ENCODE assay signal across 8 cellular contexts in the genomic region with DNA sequence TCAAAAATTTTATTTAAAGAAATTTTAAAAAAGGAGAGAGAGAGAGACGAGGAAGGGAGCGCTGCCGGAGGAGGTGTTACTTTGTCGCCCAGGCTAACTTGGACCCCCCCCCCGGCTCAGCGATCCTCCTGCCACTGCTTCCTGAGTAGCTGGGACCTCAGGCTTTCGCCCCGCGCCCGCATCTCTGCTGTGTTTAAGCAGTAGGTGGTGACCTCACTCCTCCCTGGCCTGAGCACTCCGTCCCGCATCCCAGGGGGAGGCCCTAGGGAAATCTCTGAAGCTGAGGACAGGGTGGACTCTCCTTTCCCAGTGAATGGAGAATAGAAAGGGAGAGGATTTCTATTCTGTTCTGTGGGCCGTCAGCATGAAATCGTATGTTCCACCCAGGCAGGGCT. TPM values are rescaled to one million over a fixed set of nuclear protein-coding genes. Genes with fewer than 3 reads are reported as not detected.
DNase-seq lines count a peak whose midpoint lies in the region; ATAC-seq and TF ChIP-seq lines count a peak whose summit lies in the region.

No MANE protein-coding gene starts in this region.

- peak; percentile 59 for ATAC-seq in PC-3
- no peak for ATAC-seq in GM19035 (IDR thresholded peaks at IDR 0.05; ENCODE audit: unreplicated experiment)
- no peak for ATAC-seq in HG02588 (IDR thresholded peaks at IDR 0.05; ENCODE audit: unreplicated experiment)

- BruUV-seq in PC-3 (replicated peaks; lab: Mats Ljungman, UMichigan), result TSS peak; percentile 98

- H3K9me3 ChIP-seq in PC-3 (ENCODE audit: low read length) (peaks cover 32% of the 10 kb centered on the region), skeletal muscle satellite cell (replicated peaks; ENCODE audit: low read length) (peaks cover 5% of the 10 kb centered on the region)

- H3K4me2 ChIP-seq in PC-3 (ENCODE audit: low read length), result peak overlapping the region; percentile 89
- H3K4me2 ChIP-seq in skeletal muscle satellite cell (ENCODE audit: low read length), result peak overlapping the region; percentile 84

- POLR2A ChIA-PET in PC-3 (lab: Charles Lee; ENCODE audit: unreplicated experiment), result interaction anchor here (0.6 to 1.4 kb wide), 4 partner anchors 41 to 694 kb away, joined by 3 to 4 read pairs (median 3); no protein-coding TSS in a partner anchor

- TF ChIP-seq CTCF in PC-3 (conservative IDR thresholded peaks at IDR 0.05; ENCODE audit: low read depth, low read length), result no peak

- CTCF ChIA-PET in PC-3 (lab: Charles Lee), result interaction anchor here (0.7 to 0.8 kb wide), 2 partner anchors 56 to 138 kb away, joined by 3 read pairs; no protein-coding TSS in a partner anchor

- no peaks in the 10 kb centered on the region for H4K20me1 ChIP-seq in PC-3 (ENCODE audit: low read length)

- H3K9ac ChIP-seq in PC-3 (ENCODE audit: low read length) (peak overlapping the region; percentile 41; the same call in 1 of the 2 replicates), skeletal muscle satellite cell (ENCODE audit: low read depth, low read length) (peak overlapping the region; percentile 77)

- H3K36me3 ChIP-seq in PC-3 (ENCODE audit: low read depth, low read length), result peaks cover 27% of the 10 kb centered on the region
- peaks cover 3% of the 10 kb centered on the region for H3K36me3 ChIP-seq in skeletal muscle satellite cell (ENCODE audit: insufficient read depth, low read length)

- no peaks in the 10 kb centered on the region for H3F3A ChIP-seq in PC-3 (ENCODE audit: low read length, unreplicated experiment)

- H3K27ac ChIP-seq in PC-3 (ENCODE audit: low read length), result no peak overlapping the region

- no peaks in the 10 kb centered on the region for H3K4me1 ChIP-seq in PC-3 (ENCODE audit: insufficient read depth, low read length)
- peaks cover 3% of the 10 kb centered on the region for H3K4me1 ChIP-seq in skeletal muscle satellite cell (ENCODE audit: control insufficient read depth, insufficient read depth, low read length)

- intact Hi-C loops in PC-3 (cut with micrococcal nuclease), result loop anchor here (2.0 to 10.0 kb wide), 2 partner anchors 78 to 138 kb away; partner anchors contain the start of genes ZNF665 and ZNF677

- peak; percentile 10 for DNase-seq in activated gamma-delta T cell treated with Interleukin-2 at 50 U/mL for 16 hours
- DNase-seq in activated gamma-delta T cell (lab: John Stamatoyannopoulos, UW), result no peak
- no peak for DNase-seq in PC-3
- peak; percentile 58 for DNase-seq in amniotic epithelial cell (ENCODE audit: low read depth)
- peak; percentile 36 for DNase-seq in iPS DF 4.7 (ENCODE audit: extremely low read depth, low spot score)

- H2AFZ ChIP-seq in PC-3 (ENCODE audit: low read length), result peak overlapping the region; percentile 98

- no peaks in the 10 kb centered on the region for H3K27me3 ChIP-seq in PC-3 (ENCODE audit: low read length)
- no peaks in the 10 kb centered on the region for H3K27me3 ChIP-seq in skeletal muscle satellite cell (ENCODE audit: control insufficient read depth, insufficient read depth, low read length)

- H3K4me3 ChIP-seq in PC-3 (ENCODE audit: low read length) (peak overlapping the region; percentile 79), skeletal muscle satellite cell (ENCODE audit: low read length) (peak overlapping the region; percentile 94)

- no peaks in the 10 kb centered on the region for H3K9me2 ChIP-seq in PC-3 (replicated peaks; ENCODE audit: low read length)

- H3K79me2 ChIP-seq in PC-3 (ENCODE audit: low read length), result peaks cover 28% of the 10 kb centered on the region

RNA-seq across cellular contexts. Expression of gene ZNF845, which starts 0.5 kb away (rescaled TPM):
- 4.4 and 6.6 TPM in 2 replicates for total RNA-seq in PC-3 (2014; rRNA removed)
- total RNA-seq in skeletal muscle satellite cell (2012; rRNA removed), result 5.8 and 6.1 TPM in 2 replicates

RNA-seq across cellular contexts. Expression of gene ZNF525, which starts 32.4 kb away (rescaled TPM):
- total RNA-seq in PC-3 (2014; rRNA removed), result 13.1 and 25.6 TPM in 2 replicates
- total RNA-seq in skeletal muscle satellite cell (2012; rRNA removed), result 1.8 and 3.7 TPM in 2 replicates

Comparison
In these comparisons a context has a peak if more than half of its experiments do, and no peak if none do; other contexts are left out.
1. DNase-seq: peak in activated gamma-delta T cell treated with Interleukin-2 at 50 U/mL for 16 hours (single experiment), amniotic epithelial cell (single experiment) and iPS DF 4.7 (single experiment); none in activated gamma-delta T cell (single experiment) and PC-3 (single experiment).